24 cellular contexts compared by ENCODE assay signal in the genomic region with DNA sequence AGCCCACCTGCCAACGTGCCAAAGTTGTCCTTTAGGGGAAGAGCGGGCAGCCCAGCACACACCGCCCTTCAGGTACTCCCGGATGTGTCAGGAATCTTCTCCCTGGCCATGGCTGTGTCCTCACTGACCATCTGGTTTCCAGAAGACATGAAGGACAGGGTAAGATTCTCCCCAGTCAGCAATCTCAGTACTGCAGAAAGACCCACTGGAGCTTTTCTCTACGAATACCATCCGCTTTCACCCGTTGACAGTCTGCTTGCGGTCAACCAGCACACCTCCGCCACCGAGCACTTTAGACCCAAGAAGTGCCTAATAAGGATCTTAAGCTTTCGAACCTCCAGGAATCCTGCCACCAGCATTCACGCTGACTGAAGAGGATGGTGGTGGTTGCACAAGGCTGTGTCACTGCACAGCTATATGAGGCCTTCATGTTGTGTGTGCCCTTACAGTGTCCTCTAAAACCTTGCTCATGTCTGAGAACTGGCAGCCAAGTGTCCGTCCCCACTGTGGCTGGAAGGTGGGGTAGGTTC.
"Had no signal": no experiment of that assay in that cellular context is flagged by ENCODE, and none has a peak within 500 bp of the region (broad histone marks: within the 10 kb centered on the region; RNA-seq: fewer than 3 reads in every experiment).

No MANE protein-coding gene starts in this region.

- H3K9me3 ChIP-seq: esophagus muscularis mucosa, gastroesophageal sphincter, heart left ventricle, neutrophil, spleen had no signal

- ATAC-seq: activated CD8-positive, alpha-beta T cell treated with anti-CD3 and anti-CD28 coated beads for 36 hours; activated naive CD4-positive, alpha-beta T cell treated with anti-CD3 and anti-CD28 coated beads, Interleukin-2, amount 50 U/mL, for 72 hours; gastroesophageal sphincter; naive thymus-derived CD8-positive, alpha-beta T cell had no signal

- DNase-seq: activated B cell treated with CpG ODN at 0.5 μM for 24 hours; activated CD4-positive, alpha-beta T cell treated with anti-CD3 and anti-CD28 coated beads for 4 hours; activated CD8-positive, alpha-beta memory T cell treated with anti-CD3 and anti-CD28 coated beads, Interleukin-2, amount 50 U/mL, for 4 hours; activated CD8-positive, alpha-beta T cell treated with anti-CD3 and anti-CD28 coated beads for 36 hours; activated effector memory CD4-positive, alpha-beta T cell treated with anti-CD3 and anti-CD28 coated beads, Interleukin-2, amount 50 U/mL, for 16 hours; activated T-cell treated with anti-CD3 and anti-CD28 coated beads, Interleukin-2, amount 50 U/mL, for 4 hours; amniotic stem cell; dermis blood vessel endothelial cell; effector memory CD4-positive, alpha-beta T cell; heart left ventricle; kidney glomerular epithelial cell; mesenchymal stem cell; naive thymus-derived CD8-positive, alpha-beta T cell; spleen; stimulated activated CD4-positive, alpha-beta T cell treated with anti-CD3 and anti-CD28 coated beads, Interleukin-4, amount 100 ng/mL, for 4 hours; stimulated activated naive CD4-positive, alpha-beta T cell; T-cell; T-helper 9 cell had no signal

- H3K9me3 Mint-ChIP-seq: activated B cell treated with CpG ODN at 0.5 μM for 24 hours; activated CD8-positive, alpha-beta T cell treated with anti-CD3 and anti-CD28 coated beads for 36 hours; activated naive CD4-positive, alpha-beta T cell treated with anti-CD3 and anti-CD28 coated beads, Interleukin-2, amount 50 U/mL, for 72 hours; activated T-cell treated with anti-CD3 and anti-CD28 coated beads, Interleukin-2, amount 50 U/mL, for 4 hours; naive thymus-derived CD8-positive, alpha-beta T cell; T-cell had no signal

- FAIRE-seq: endothelial cell of umbilical vein, urothelium cell line had no signal

- H3K4me3 Mint-ChIP-seq: activated B cell treated with CpG ODN at 0.5 μM for 24 hours; activated CD8-positive, alpha-beta T cell treated with anti-CD3 and anti-CD28 coated beads for 36 hours; activated T-cell treated with anti-CD3 and anti-CD28 coated beads, Interleukin-2, amount 50 U/mL, for 4 hours; naive thymus-derived CD8-positive, alpha-beta T cell; T-cell had no signal

- H3K27ac Mint-ChIP-seq: activated B cell treated with CpG ODN at 0.5 μM for 24 hours had no signal

- H3K4me3 ChIP-seq: esophagus muscularis mucosa, gastroesophageal sphincter, heart left ventricle, spleen had no signal

- H3K27ac ChIP-seq: esophagus muscularis mucosa, gastroesophageal sphincter, heart left ventricle, spleen had no signal
